2 cellular contexts compared by ENCODE assay signal in the genomic region with DNA sequence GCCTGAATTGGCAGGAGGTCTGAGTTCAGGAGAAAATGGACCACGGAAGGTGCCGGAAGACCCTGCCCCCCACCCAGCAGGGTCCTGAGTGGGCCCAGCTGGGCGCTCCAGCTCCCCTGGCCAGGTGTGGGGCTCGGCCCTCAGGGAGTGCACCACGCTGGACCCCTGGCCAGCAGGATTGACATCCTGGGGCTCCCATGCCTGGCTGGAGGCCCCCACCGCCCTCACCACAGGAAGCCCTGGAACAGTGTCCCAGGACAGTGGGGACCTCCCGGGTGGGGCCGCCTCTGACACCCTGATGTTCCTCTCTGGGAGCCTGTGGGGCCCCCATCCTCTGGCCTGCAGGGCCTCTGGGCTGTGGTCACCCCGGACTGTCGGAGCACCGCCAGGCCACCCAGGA.
TF ChIP-seq lines count a peak whose summit lies in the region.

No MANE protein-coding gene starts in this region.

TF ChIP-seq in HCT116, 20 proteins besides CTCF, POLR2A, EP300 and RAD21:
- TF ChIP-seq JUND (IDR thresholded peaks at IDR 0.05), result no peak
- TF ChIP-seq ZFX (IDR thresholded peaks at IDR 0.05), result no peak
- TF ChIP-seq TCF7L2 (IDR thresholded peaks at IDR 0.05; ENCODE audit: borderline replicate concordance, extremely low read depth, insufficient read depth, insufficient read length), result no peak
- TF ChIP-seq MAX (IDR thresholded peaks at IDR 0.05), result no peak
- no peak for TF ChIP-seq SRF (IDR thresholded peaks at IDR 0.05; ENCODE audit: low read depth)
- no peak for TF ChIP-seq ELF1 (IDR thresholded peaks at IDR 0.05; ENCODE audit: borderline replicate concordance, low read depth)
- TF ChIP-seq EZH2phosphoT487 (IDR thresholded peaks at IDR 0.05; ENCODE audit: borderline replicate concordance), result no peak
- TF ChIP-seq POLR2AphosphoS5 (IDR thresholded peaks at IDR 0.05; ENCODE audit: low read depth, low read length), result no peak
- no peak for TF ChIP-seq ATF3 (IDR thresholded peaks at IDR 0.05)
- no peak for TF ChIP-seq SP1 (IDR thresholded peaks at IDR 0.05; ENCODE audit: low read depth)
- no peak for TF ChIP-seq CBX3 (IDR thresholded peaks at IDR 0.05; ENCODE audit: low read depth)
- TF ChIP-seq EGR1 (IDR thresholded peaks at IDR 0.05; ENCODE audit: low read depth), result no peak
- no peak for TF ChIP-seq REST (IDR thresholded peaks at IDR 0.05; ENCODE audit: low read depth)
- no peak for TF ChIP-seq CEBPB (IDR thresholded peaks at IDR 0.05; ENCODE audit: low read depth)
- TF ChIP-seq ZNF274 (IDR thresholded peaks at IDR 0.05; ENCODE audit: low read depth, low read length), result no peak
- no peak for TF ChIP-seq ZBTB33 (IDR thresholded peaks at IDR 0.05; ENCODE audit: extremely low read depth, insufficient replicate concordance, low read length)

TF ChIP-seq in H1, 55 proteins besides CTCF, POLR2A, EP300 and RAD21:
- TF ChIP-seq HDAC2 (IDR thresholded peaks at IDR 0.05; ENCODE audit: borderline replicate concordance in 1 of 2, low read depth in 2 of 2, low read length in 2 of 2) (no peak), SP1 (IDR thresholded peaks at IDR 0.05; ENCODE audit: low read depth, low read length) (no peak), CHD2 (IDR thresholded peaks at IDR 0.05; ENCODE audit: low read length) (no peak), SIN3A (conservative IDR thresholded peaks at IDR 0.05 in 1 of 2, IDR thresholded peaks at IDR 0.05 in 1 of 2; ENCODE audit: low read depth in 1 of 2, low read length in 2 of 2) (no peak), RXRA (IDR thresholded peaks at IDR 0.05; ENCODE audit: insufficient read depth, low read depth, low read length) (no peak), ASH2L (IDR thresholded peaks at IDR 0.05; ENCODE audit: low read length) (no peak), E2F6 (IDR thresholded peaks at IDR 0.05) (no peak), RFX5 (IDR thresholded peaks at IDR 0.05; ENCODE audit: borderline replicate concordance, low read depth, low read length) (no peak), YY1 (IDR thresholded peaks at IDR 0.05; ENCODE audit: low read depth, low read length) (no peak), SIRT6 (IDR thresholded peaks at IDR 0.05; ENCODE audit: low read length) (no peak), USF2 (IDR thresholded peaks at IDR 0.05; ENCODE audit: low read length) (no peak), CHD1 (IDR thresholded peaks at IDR 0.05; ENCODE audit: low read depth, low read length) (no peak)
TF ChIP-seq in H1: peak in this region for 0.
